1 cellular context compared by ENCODE assay signal in the genomic region with DNA sequence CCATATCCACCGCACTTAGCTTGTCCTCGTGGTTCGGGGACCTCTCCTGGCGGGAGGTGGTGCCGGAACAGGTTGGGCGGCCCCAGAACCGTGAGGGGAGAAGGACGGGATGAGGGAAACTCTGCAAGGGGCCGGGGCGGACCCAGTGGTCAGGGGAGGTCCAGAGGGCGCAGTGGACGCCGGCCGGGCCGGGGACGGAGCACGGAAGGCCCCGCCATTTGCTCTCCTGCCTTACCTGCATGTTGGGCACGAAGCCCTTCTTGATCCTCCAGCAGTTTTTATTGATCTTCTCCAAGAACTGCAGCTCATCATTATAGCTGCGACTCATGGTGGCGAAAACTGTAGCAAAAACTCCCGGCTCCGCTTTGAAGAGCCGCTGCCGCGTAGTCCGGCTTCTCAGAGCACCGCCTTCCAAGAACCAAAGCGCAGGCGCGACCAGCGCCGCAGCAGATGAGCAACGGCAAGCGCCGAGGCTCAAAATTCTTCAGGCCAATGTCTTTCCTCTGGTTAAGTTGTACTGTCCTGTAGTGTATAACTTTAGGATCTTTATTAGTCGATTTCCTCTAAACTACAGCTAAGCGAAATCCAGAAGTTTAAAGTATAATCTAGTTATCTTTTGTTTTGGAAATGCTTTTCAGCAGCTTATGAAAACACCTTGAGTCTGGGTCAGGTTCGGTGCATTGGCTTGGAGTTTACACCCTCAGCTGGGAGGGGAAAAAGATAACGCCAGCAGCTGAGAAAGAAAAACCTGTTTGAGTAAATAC.
TF ChIP-seq lines count a peak whose summit lies in the region.

A gene (minus strand): TSS at position 419 of the 764 bp plus-strand sequence. CDS start 91 bp downstream, at position 328.

TF ChIP-seq in HepG2, 621 proteins besides CTCF, POLR2A, EP300 and RAD21 (continued from another document and continues in another):
- TF ChIP-seq, protein P1, sequence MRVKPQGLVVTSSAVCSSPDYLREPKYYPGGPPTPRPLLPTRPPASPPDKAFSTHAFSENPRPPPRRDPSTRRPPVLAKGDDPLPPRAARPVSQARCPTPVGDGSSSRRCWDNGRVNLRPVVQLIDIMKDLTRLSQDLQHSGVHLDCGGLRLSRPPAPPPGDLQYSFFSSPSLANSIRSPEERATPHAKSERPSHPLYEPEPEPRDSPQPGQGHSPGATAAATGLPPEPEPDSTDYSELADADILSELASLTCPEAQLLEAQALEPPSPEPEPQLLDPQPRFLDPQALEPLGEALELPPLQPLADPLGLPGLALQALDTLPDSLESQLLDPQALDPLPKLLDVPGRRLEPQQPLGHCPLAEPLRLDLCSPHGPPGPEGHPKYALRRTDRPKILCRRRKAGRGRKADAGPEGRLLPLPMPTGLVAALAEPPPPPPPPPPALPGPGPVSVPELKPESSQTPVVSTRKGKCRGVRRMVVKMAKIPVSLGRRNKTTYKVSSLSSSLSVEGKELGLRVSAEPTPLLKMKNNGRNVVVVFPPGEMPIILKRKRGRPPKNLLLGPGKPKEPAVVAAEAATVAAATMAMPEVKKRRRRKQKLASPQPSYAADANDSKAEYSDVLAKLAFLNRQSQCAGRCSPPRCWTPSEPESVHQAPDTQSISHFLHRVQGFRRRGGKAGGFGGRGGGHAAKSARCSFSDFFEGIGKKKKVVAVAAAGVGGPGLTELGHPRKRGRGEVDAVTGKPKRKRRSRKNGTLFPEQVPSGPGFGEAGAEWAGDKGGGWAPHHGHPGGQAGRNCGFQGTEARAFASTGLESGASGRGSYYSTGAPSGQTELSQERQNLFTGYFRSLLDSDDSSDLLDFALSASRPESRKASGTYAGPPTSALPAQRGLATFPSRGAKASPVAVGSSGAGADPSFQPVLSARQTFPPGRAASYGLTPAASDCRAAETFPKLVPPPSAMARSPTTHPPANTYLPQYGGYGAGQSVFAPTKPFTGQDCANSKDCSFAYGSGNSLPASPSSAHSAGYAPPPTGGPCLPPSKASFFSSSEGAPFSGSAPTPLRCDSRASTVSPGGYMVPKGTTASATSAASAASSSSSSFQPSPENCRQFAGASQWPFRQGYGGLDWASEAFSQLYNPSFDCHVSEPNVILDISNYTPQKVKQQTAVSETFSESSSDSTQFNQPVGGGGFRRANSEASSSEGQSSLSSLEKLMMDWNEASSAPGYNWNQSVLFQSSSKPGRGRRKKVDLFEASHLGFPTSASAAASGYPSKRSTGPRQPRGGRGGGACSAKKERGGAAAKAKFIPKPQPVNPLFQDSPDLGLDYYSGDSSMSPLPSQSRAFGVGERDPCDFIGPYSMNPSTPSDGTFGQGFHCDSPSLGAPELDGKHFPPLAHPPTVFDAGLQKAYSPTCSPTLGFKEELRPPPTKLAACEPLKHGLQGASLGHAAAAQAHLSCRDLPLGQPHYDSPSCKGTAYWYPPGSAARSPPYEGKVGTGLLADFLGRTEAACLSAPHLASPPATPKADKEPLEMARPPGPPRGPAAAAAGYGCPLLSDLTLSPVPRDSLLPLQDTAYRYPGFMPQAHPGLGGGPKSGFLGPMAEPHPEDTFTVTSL (CRISPR knock-in tag; IDR thresholded peaks at IDR 0.05; ENCODE audit: borderline replicate concordance), result no peak
- no peak for TF ChIP-seq MEIS1 (CRISPR knock-in tag; IDR thresholded peaks at IDR 0.05; ENCODE audit: borderline replicate concordance)
- TF ChIP-seq, protein P2, sequence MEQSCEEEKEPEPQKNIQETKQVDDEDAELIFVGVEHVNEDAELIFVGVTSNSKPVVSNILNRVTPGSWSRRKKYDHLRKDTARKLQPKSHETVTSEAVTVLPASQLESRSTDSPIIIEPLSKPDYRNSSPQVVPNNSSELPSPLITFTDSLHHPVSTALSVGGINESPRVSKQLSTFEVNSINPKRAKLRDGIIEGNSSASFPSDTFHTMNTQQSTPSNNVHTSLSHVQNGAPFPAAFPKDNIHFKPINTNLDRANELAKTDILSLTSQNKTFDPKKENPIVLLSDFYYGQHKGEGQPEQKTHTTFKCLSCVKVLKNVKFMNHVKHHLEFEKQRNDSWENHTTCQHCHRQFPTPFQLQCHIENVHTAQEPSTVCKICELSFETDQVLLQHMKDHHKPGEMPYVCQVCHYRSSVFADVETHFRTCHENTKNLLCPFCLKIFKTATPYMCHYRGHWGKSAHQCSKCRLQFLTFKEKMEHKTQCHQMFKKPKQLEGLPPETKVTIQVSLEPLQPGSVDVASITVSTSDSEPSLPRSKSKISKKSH (CRISPR knock-in tag; IDR thresholded peaks at IDR 0.05; ENCODE audit: borderline replicate concordance), result no peak
- TF ChIP-seq TOE1 (CRISPR knock-in tag; IDR thresholded peaks at IDR 0.05), result no peak
- TF ChIP-seq, protein P3, sequence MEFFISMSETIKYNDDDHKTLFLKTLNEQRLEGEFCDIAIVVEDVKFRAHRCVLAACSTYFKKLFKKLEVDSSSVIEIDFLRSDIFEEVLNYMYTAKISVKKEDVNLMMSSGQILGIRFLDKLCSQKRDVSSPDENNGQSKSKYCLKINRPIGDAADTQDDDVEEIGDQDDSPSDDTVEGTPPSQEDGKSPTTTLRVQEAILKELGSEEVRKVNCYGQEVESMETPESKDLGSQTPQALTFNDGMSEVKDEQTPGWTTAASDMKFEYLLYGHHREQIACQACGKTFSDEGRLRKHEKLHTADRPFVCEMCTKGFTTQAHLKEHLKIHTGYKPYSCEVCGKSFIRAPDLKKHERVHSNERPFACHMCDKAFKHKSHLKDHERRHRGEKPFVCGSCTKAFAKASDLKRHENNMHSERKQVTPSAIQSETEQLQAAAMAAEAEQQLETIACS (CRISPR knock-in tag; IDR thresholded peaks at IDR 0.05), result no peak
- TF ChIP-seq NFYC (CRISPR knock-in tag; IDR thresholded peaks at IDR 0.05), result no peak
- TF ChIP-seq, protein P4, sequence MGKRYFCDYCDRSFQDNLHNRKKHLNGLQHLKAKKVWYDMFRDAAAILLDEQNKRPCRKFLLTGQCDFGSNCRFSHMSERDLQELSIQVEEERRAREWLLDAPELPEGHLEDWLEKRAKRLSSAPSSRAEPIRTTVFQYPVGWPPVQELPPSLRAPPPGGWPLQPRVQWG (CRISPR knock-in tag; IDR thresholded peaks at IDR 0.05; ENCODE audit: borderline replicate concordance, low read depth), result no peak
- no peak for TF ChIP-seq ZNF564 (CRISPR knock-in tag; IDR thresholded peaks at IDR 0.05)
- TF ChIP-seq ZSCAN9 (CRISPR knock-in tag; IDR thresholded peaks at IDR 0.05; ENCODE audit: borderline replicate concordance), result no peak
- no peak for TF ChIP-seq NFE2L2 (IDR thresholded peaks at IDR 0.05; ENCODE audit: low read length)
- TF ChIP-seq AKAP8 (CRISPR knock-in tag; IDR thresholded peaks at IDR 0.05), result no peak
- no peak for TF ChIP-seq AHR (CRISPR knock-in tag; IDR thresholded peaks at IDR 0.05)
- TF ChIP-seq PCBP2 (optimal IDR thresholded peaks at IDR 0.05; ENCODE audit: low read depth, low read length, poor library complexity, severe bottlenecking), result no peak
- TF ChIP-seq POGZ (CRISPR knock-in tag; IDR thresholded peaks at IDR 0.05), result peak; percentile 34
- TF ChIP-seq SALL1 (CRISPR knock-in tag; IDR thresholded peaks at IDR 0.05), result peak; percentile 54
- peak; percentile 79 for TF ChIP-seq YY1 (IDR thresholded peaks at IDR 0.05; ENCODE audit: insufficient read depth, insufficient replicate concordance, low read depth, low read length)
- no peak for TF ChIP-seq ZC3H13 (CRISPR knock-in tag; IDR thresholded peaks at IDR 0.05)
- peak; percentile 74 for TF ChIP-seq ZMYM4 (CRISPR knock-in tag; IDR thresholded peaks at IDR 0.05)
- TF ChIP-seq MZF1 (CRISPR knock-in tag; IDR thresholded peaks at IDR 0.05; ENCODE audit: borderline replicate concordance), result no peak
- no peak for TF ChIP-seq ZNF549 (CRISPR knock-in tag; IDR thresholded peaks at IDR 0.05)
- no peak for TF ChIP-seq ZNF282 (IDR thresholded peaks at IDR 0.05; ENCODE audit: partially characterized antibody)
- peak; percentile 83 for TF ChIP-seq ZNF501 (CRISPR knock-in tag; IDR thresholded peaks at IDR 0.05)
- TF ChIP-seq TCF12 (IDR thresholded peaks at IDR 0.05), result no peak
- no peak for TF ChIP-seq TCF12 (CRISPR knock-in tag; IDR thresholded peaks at IDR 0.05)
- TF ChIP-seq ZFP36L2 (CRISPR knock-in tag; IDR thresholded peaks at IDR 0.05), result no peak
- TF ChIP-seq MIER2 (CRISPR knock-in tag; IDR thresholded peaks at IDR 0.05), result no peak
- no peak for TF ChIP-seq SIX4 (CRISPR knock-in tag; IDR thresholded peaks at IDR 0.05)
- peak; percentile 54 for TF ChIP-seq RBM39 (IDR thresholded peaks at IDR 0.05; ENCODE audit: low read depth, low read length, poor library complexity, severe bottlenecking)
- TF ChIP-seq, protein P5, sequence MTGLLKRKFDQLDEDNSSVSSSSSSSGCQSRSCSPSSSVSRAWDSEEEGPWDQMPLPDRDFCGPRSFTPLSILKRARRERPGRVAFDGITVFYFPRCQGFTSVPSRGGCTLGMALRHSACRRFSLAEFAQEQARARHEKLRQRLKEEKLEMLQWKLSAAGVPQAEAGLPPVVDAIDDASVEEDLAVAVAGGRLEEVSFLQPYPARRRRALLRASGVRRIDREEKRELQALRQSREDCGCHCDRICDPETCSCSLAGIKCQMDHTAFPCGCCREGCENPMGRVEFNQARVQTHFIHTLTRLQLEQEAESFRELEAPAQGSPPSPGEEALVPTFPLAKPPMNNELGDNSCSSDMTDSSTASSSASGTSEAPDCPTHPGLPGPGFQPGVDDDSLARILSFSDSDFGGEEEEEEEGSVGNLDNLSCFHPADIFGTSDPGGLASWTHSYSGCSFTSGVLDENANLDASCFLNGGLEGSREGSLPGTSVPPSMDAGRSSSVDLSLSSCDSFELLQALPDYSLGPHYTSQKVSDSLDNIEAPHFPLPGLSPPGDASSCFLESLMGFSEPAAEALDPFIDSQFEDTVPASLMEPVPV (CRISPR knock-in tag; IDR thresholded peaks at IDR 0.05), result no peak
- TF ChIP-seq ZBTB1 (CRISPR knock-in tag; IDR thresholded peaks at IDR 0.05; ENCODE audit: borderline replicate concordance), result no peak
- TF ChIP-seq PRPF4 (IDR thresholded peaks at IDR 0.05; ENCODE audit: low read depth, low read length, poor library complexity, severe bottlenecking), result no peak
- no peak for TF ChIP-seq ZSCAN30 (CRISPR knock-in tag; IDR thresholded peaks at IDR 0.05)
- peak; percentile 86 for TF ChIP-seq ZFX (CRISPR knock-in tag; IDR thresholded peaks at IDR 0.05; ENCODE audit: low read depth)
- TF ChIP-seq NCOA1 (CRISPR knock-in tag; IDR thresholded peaks at IDR 0.05), result no peak
- TF ChIP-seq, protein P6, sequence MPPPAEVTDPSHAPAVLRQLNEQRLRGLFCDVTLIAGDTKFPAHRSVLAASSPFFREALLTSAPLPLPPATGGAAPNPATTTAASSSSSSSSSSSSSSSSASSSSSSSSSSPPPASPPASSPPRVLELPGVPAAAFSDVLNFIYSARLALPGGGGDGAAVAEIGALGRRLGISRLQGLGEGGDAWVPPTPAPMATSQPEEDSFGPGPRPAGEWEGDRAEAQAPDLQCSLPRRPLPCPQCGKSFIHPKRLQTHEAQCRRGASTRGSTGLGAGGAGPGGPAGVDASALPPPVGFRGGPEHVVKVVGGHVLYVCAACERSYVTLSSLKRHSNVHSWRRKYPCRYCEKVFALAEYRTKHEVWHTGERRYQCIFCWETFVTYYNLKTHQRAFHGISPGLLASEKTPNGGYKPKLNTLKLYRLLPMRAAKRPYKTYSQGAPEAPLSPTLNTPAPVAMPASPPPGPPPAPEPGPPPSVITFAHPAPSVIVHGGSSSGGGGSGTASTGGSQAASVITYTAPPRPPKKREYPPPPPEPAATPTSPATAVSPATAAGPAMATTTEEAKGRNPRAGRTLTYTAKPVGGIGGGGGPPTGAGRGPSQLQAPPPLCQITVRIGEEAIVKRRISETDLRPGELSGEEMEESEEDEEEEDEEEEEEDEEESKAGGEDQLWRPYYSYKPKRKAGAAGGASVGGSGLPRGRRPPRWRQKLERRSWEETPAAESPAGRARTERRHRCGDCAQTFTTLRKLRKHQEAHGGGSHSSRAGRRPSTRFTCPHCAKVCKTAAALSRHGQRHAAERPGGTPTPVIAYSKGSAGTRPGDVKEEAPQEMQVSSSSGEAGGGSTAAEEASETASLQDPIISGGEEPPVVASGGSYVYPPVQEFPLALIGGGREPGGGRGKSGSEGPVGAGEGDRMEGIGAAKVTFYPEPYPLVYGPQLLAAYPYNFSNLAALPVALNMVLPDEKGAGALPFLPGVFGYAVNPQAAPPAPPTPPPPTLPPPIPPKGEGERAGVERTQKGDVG (CRISPR knock-in tag; IDR thresholded peaks at IDR 0.05; ENCODE audit: borderline replicate concordance), result no peak
- 0 out of 2 replicates have a peak, but pooled peaks have one; percentile 15 for TF ChIP-seq ZNF614 (CRISPR knock-in tag; IDR thresholded peaks at IDR 0.05; ENCODE audit: borderline replicate concordance)
- TF ChIP-seq, protein P7, sequence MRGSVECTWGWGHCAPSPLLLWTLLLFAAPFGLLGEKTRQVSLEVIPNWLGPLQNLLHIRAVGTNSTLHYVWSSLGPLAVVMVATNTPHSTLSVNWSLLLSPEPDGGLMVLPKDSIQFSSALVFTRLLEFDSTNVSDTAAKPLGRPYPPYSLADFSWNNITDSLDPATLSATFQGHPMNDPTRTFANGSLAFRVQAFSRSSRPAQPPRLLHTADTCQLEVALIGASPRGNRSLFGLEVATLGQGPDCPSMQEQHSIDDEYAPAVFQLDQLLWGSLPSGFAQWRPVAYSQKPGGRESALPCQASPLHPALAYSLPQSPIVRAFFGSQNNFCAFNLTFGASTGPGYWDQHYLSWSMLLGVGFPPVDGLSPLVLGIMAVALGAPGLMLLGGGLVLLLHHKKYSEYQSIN (CRISPR knock-in tag; IDR thresholded peaks at IDR 0.05; ENCODE audit: borderline replicate concordance), result no peak
- TF ChIP-seq ZNF354B (CRISPR knock-in tag; IDR thresholded peaks at IDR 0.05), result no peak
- no peak for TF ChIP-seq ZNF841 (CRISPR knock-in tag; IDR thresholded peaks at IDR 0.05; ENCODE audit: borderline replicate concordance)
- no peak for TF ChIP-seq ZNF225 (CRISPR knock-in tag; IDR thresholded peaks at IDR 0.05)
- 0 out of 2 replicates have a peak, but pooled peaks have one; percentile 17 for TF ChIP-seq SMAD3 (CRISPR knock-in tag; IDR thresholded peaks at IDR 0.05)
- TF ChIP-seq, protein P8, sequence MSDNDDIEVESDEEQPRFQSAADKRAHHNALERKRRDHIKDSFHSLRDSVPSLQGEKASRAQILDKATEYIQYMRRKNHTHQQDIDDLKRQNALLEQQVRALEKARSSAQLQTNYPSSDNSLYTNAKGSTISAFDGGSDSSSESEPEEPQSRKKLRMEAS (IDR thresholded peaks at IDR 0.05), result peak; percentile 34; the same call in 1 of the 2 replicates
- TF ChIP-seq FOXP1 (IDR thresholded peaks at IDR 0.05), result no peak
- no peak for TF ChIP-seq FOXP1 (CRISPR knock-in tag; IDR thresholded peaks at IDR 0.05)
- TF ChIP-seq, protein P9, sequence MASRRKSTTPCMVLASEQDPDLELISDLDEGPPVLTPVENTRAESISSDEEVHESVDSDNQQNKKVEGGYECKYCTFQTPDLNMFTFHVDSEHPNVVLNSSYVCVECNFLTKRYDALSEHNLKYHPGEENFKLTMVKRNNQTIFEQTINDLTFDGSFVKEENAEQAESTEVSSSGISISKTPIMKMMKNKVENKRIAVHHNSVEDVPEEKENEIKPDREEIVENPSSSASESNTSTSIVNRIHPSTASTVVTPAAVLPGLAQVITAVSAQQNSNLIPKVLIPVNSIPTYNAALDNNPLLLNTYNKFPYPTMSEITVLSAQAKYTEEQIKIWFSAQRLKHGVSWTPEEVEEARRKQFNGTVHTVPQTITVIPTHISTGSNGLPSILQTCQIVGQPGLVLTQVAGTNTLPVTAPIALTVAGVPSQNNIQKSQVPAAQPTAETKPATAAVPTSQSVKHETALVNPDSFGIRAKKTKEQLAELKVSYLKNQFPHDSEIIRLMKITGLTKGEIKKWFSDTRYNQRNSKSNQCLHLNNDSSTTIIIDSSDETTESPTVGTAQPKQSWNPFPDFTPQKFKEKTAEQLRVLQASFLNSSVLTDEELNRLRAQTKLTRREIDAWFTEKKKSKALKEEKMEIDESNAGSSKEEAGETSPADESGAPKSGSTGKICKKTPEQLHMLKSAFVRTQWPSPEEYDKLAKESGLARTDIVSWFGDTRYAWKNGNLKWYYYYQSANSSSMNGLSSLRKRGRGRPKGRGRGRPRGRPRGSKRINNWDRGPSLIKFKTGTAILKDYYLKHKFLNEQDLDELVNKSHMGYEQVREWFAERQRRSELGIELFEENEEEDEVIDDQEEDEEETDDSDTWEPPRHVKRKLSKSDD (CRISPR knock-in tag; IDR thresholded peaks at IDR 0.05; ENCODE audit: low read depth), result no peak
- TF ChIP-seq ZSCAN12 (CRISPR knock-in tag; IDR thresholded peaks at IDR 0.05), result peak; percentile 90; the same call in 1 of the 2 replicates
